ENCODE assay signal across 17 cellular contexts in genomic region chr14:96961895-96962294, GRCh38.
DNase-seq lines count a peak whose midpoint lies in the region; ATAC-seq, FAIRE-seq and TF ChIP-seq lines count a peak whose summit lies in the region.
"Had no signal": no experiment of that assay in that cellular context is flagged by ENCODE, and none has a peak within 500 bp of the region (broad histone marks: within the 10 kb centered on the region; RNA-seq: fewer than 3 reads in every experiment).

No MANE protein-coding gene starts in this region.

- H3K79me2 ChIP-seq in H1 (ENCODE audit: control insufficient read depth in 1 of 2, insufficient read depth in 2 of 2, low read length in 2 of 2) = no peaks in the 10 kb centered on the region
- H3K79me2 ChIP-seq: parathyroid adenoma had no signal

- no peak for FAIRE-seq in H1 (lab: Jason Lieb, UNC)
- FAIRE-seq: HTR-8/SVneo had no signal

- no peaks in the 10 kb centered on the region for H4K20me1 ChIP-seq in H1 (replicated peaks in 1 of 2; ENCODE audit: control insufficient read depth in 1 of 2, insufficient read depth in 2 of 2, low read length in 2 of 2)

- H3K27ac Mint-ChIP-seq in stimulated activated naive CD8-positive, alpha-beta T cell treated with anti-CD3 and anti-CD28 coated beads, Interleukin-15, Interleukin-2, amounts not matched to agents 100 ng/mL and 50 ng/mL, for 24 hours = peak overlapping the region; percentile 67
- peak overlapping the region in 1 of 2 donors; percentile 77 for H3K27ac Mint-ChIP-seq in stimulated activated naive CD8-positive, alpha-beta T cell treated with anti-CD3 and anti-CD28 coated beads, Interleukin-15, amount 100 ng/mL, for 72 hours
- peak overlapping the region; percentile 99 to 100 for H3K27ac Mint-ChIP-seq in T-cell

- no peak overlapping the region for H3K18ac ChIP-seq in H1 (ENCODE audit: extremely low read depth, low read length)

- H3K23ac ChIP-seq in H1 (ENCODE audit: insufficient read length) = no peak overlapping the region

- H3K27ac ChIP-seq in H1 (ENCODE audit: low read depth, low read length) (no peak overlapping the region), upper lobe of left lung (peak overlapping the region in 3 of 4 donors; percentile 23 to 66 (median 42)), psoas muscle (no peak overlapping the region)
- H3K27ac ChIP-seq: parathyroid adenoma, suprapubic skin had no signal

- CTCF ChIA-PET in T-cell (lab: Charles Lee) (no interaction called here), H1 (lab: Charles Lee; ENCODE audit: partially characterized antibody) (interaction anchor here (1.4 to 1.5 kb wide), 2 partner anchors 14 to 18 kb away, joined by 3 to 4 read pairs; no protein-coding TSS in a partner anchor)

- no peaks in the 10 kb centered on the region for H3K27me3 Mint-ChIP-seq in stimulated activated naive CD8-positive, alpha-beta T cell treated with anti-CD3 and anti-CD28 coated beads, Interleukin-15, Interleukin-2, amounts not matched to agents 100 ng/mL and 50 ng/mL, for 24 hours
- H3K27me3 Mint-ChIP-seq in stimulated activated naive CD8-positive, alpha-beta T cell treated with anti-CD3 and anti-CD28 coated beads, Interleukin-15, amount 100 ng/mL, for 72 hours = no peaks in the 10 kb centered on the region
- no peaks in the 10 kb centered on the region for H3K27me3 Mint-ChIP-seq in T-cell

- H3K27me3 ChIP-seq in H1 (replicated peaks in 1 of 4; ENCODE audit: control insufficient read depth in 3 of 4, extremely low read depth in 1 of 4, insufficient read depth in 3 of 4, low read length in 3 of 4) (no peaks in the 10 kb centered on the region), upper lobe of left lung (no peaks in the 10 kb centered on the region), psoas muscle (ENCODE audit: insufficient read depth in 3 of 3, low read length in 2 of 3) (peaks cover 0 to 3% (median 0%) of the 10 kb centered on the region in 3 donors)
- H3K27me3 ChIP-seq: esophagus squamous epithelium, suprapubic skin had no signal

- H2BK20ac ChIP-seq in H1 (ENCODE audit: low read length) = no peak overlapping the region

- POLR2A ChIA-PET in T-cell (lab: Charles Lee) (interaction anchor here in 1 of 2 donors (0.7 kb wide), 1 partner anchor 13 kb away, joined by 3 read pairs; no protein-coding TSS in a partner anchor), H1 (lab: Charles Lee; ENCODE audit: partially characterized antibody) (no interaction called here)

- H3K4me3 ChIP-seq in H1 (ENCODE audit: extremely low read depth in 1 of 4, insufficient read depth in 2 of 4, low read depth in 3 of 4, low read length in 4 of 4) = no peak overlapping the region
- no peak overlapping the region for H3K4me3 ChIP-seq in upper lobe of left lung
- no peak overlapping the region for H3K4me3 ChIP-seq in psoas muscle
- H3K4me3 ChIP-seq: esophagus squamous epithelium, suprapubic skin had no signal

- no peak overlapping the region for H3K4ac ChIP-seq in H1 (replicated peaks; ENCODE audit: insufficient read length, low read depth, low read length)

- no peak overlapping the region for H3K14ac ChIP-seq in H1 (ENCODE audit: insufficient read length)

- WGBS in H1 (ENCODE audit: extremely low coverage in 1 of 2, insufficient coverage in 1 of 2, insufficient read length in 1 of 2, insufficient replicate concordance in 2 of 2, low coverage in 1 of 2, low lambda C conversion rate in 2 of 2, missing lambda C conversion rate in 1 of 2), 2 experiments = 47% methylated on average over 2 of the region's 2 CpGs; no CpG with 5 or more reads in 1 of the 2 experiments
- WGBS in upper lobe of left lung, 2 donors = 50% methylated on average over 2 of the region's 2 CpGs
- WGBS in psoas muscle, 3 donors = 48 to 74% (median 48%) methylated on average over 2 of the region's 2 CpGs

- peak overlapping the region; percentile 12 for H3K4me3 Mint-ChIP-seq in stimulated activated naive CD8-positive, alpha-beta T cell treated with anti-CD3 and anti-CD28 coated beads, Interleukin-15, Interleukin-2, amounts not matched to agents 100 ng/mL and 50 ng/mL, for 24 hours
- H3K4me3 Mint-ChIP-seq in stimulated activated naive CD8-positive, alpha-beta T cell treated with anti-CD3 and anti-CD28 coated beads, Interleukin-15, amount 100 ng/mL, for 72 hours = no peak overlapping the region
- peak overlapping the region; percentile 17 to 71 (median 61) for H3K4me3 Mint-ChIP-seq in T-cell

- no peaks in the 10 kb centered on the region for H3K36me3 ChIP-seq in H1 (ENCODE audit: control insufficient read depth in 2 of 4, insufficient read depth in 4 of 4, low read length in 3 of 4)
- H3K36me3 ChIP-seq in upper lobe of left lung = no peaks in the 10 kb centered on the region
- no peaks in the 10 kb centered on the region for H3K36me3 ChIP-seq in psoas muscle (ENCODE audit: insufficient read depth in 1 of 2, low read depth in 1 of 2)
- H3K36me3 ChIP-seq: esophagus squamous epithelium, suprapubic skin had no signal

- intact Hi-C loops in psoas muscle (cut with DNase I) = no loop called here

- H2BK15ac ChIP-seq in H1 (ENCODE audit: low read length) = no peak overlapping the region

- no peak for DNase-seq in stimulated activated naive CD8-positive, alpha-beta T cell treated with anti-CD3 and anti-CD28 coated beads, Interleukin-15, amount 100 ng/mL, for 72 hours
- DNase-seq in T-cell (no peak), H1 (ENCODE audit: low read depth in 1 of 2, low spot score in 2 of 2) (no peak), upper lobe of left lung (no peak), SKM-1 (lab: John Stamatoyannopoulos, UW; ENCODE audit: unreplicated experiment) (no peak), psoas muscle (no peak), C1 segment of cervical spinal cord (lab: John Stamatoyannopoulos, UW) (no peak)
- DNase-seq: DMS 273 treated with DMSO at 0.1 percent for 48 hours, esophagus squamous epithelium, glutamatergic neuron, NCI-H1436, NCI-H2171, PC-3 had no signal

- no peak overlapping the region for H2AK5ac ChIP-seq in H1 (ENCODE audit: low read depth, low read length)

- TF ChIP-seq POLR2A in H1 (IDR thresholded peaks at IDR 0.05; ENCODE audit: control extremely low read depth in 1 of 2, low read depth in 2 of 2, low read length in 2 of 2) (no peak), upper lobe of left lung (IDR thresholded peaks at IDR 0.05) (no peak)

- peaks cover 0 to 2% of the 10 kb centered on the region in 2 experiments; a peak in 1 of 4 replicates for H3K9me3 ChIP-seq in H1 (ENCODE audit: insufficient read depth in 2 of 2, low read depth in 1 of 2, low read length in 1 of 2)
- H3K9me3 ChIP-seq in upper lobe of left lung = peaks cover 0 to 6% (median 3%) of the 10 kb centered on the region in 4 donors
- H3K9me3 ChIP-seq in psoas muscle = peaks cover 4% of the 10 kb centered on the region
- H3K9me3 ChIP-seq: esophagus squamous epithelium, suprapubic skin had no signal

- H3K9ac ChIP-seq in H1 (replicated peaks in 1 of 4; ENCODE audit: extremely low read depth in 1 of 4, low read depth in 3 of 4, low read length in 3 of 4) = no peak overlapping the region
- H3K9ac ChIP-seq: parathyroid adenoma had no signal

- no peak for ATAC-seq in stimulated activated naive CD8-positive, alpha-beta T cell treated with anti-CD3 and anti-CD28 coated beads, Interleukin-15, amount 100 ng/mL, for 72 hours
- ATAC-seq in T-cell (replicated peaks in 1 of 4) (peak in 2 of 4 experiments; percentile 11 to 14), upper lobe of left lung (ENCODE audit: low FRiP score in 2 of 2) (no peak), psoas muscle (no peak)
- ATAC-seq: PC-3 had no signal

- H3K4me1 ChIP-seq in H1 (replicated peaks in 1 of 4; ENCODE audit: control insufficient read depth in 3 of 4, insufficient read depth in 4 of 4, low read length in 3 of 4) (peaks cover 0 to 9% (median 2%) of the 10 kb centered on the region in 4 experiments; a peak in 4 of 7 replicates), upper lobe of left lung (peaks cover 0 to 5% (median 0%) of the 10 kb centered on the region in 4 donors), psoas muscle (no peaks in the 10 kb centered on the region)
- H3K4me1 ChIP-seq: esophagus squamous epithelium, parathyroid adenoma, suprapubic skin had no signal

- no peak overlapping the region for H2BK120ac ChIP-seq in H1 (replicated peaks; ENCODE audit: low read depth, low read length)

- TF ChIP-seq EP300 in H1 (IDR thresholded peaks at IDR 0.05; ENCODE audit: borderline replicate concordance in 1 of 2, low read depth in 2 of 2, low read length in 2 of 2) (no peak), upper lobe of left lung (IDR thresholded peaks at IDR 0.05) (no peak)

- no peaks in the 10 kb centered on the region for H3K23me2 ChIP-seq in H1 (ENCODE audit: low read depth, low read length)

- no peak overlapping the region for H4K8ac ChIP-seq in H1 (ENCODE audit: extremely low read depth, insufficient read depth, low read length)

- H3K4me1 Mint-ChIP-seq in stimulated activated naive CD8-positive, alpha-beta T cell treated with anti-CD3 and anti-CD28 coated beads, Interleukin-15, Interleukin-2, amounts not matched to agents 100 ng/mL and 50 ng/mL, for 24 hours (ENCODE audit: low read depth) = peaks cover 47% of the 10 kb centered on the region
- H3K4me1 Mint-ChIP-seq in stimulated activated naive CD8-positive, alpha-beta T cell treated with anti-CD3 and anti-CD28 coated beads, Interleukin-15, amount 100 ng/mL, for 72 hours = peaks cover 43% of the 10 kb centered on the region
- peaks cover 51 to 62% (median 59%) of the 10 kb centered on the region in 3 donors for H3K4me1 Mint-ChIP-seq in T-cell

- H4K91ac ChIP-seq in H1 (replicated peaks; ENCODE audit: insufficient read length, low read length) = peak overlapping the region; percentile 20

- no peak overlapping the region for H2BK5ac ChIP-seq in H1 (ENCODE audit: low read depth, low read length)

- H3K4me2 ChIP-seq in H1 (ENCODE audit: insufficient read depth in 1 of 2, low read depth in 2 of 2, low read length in 2 of 2) = no peak overlapping the region

- no peak for TF ChIP-seq RAD21 in H1 (IDR thresholded peaks at IDR 0.05 in 1 of 2, conservative IDR thresholded peaks at IDR 0.05 in 1 of 2; ENCODE audit: low read depth in 2 of 2, low read length in 2 of 2)

- H2AFZ ChIP-seq in H1 (ENCODE audit: low read length) = no peak overlapping the region
- H2AFZ ChIP-seq: parathyroid adenoma had no signal

- H2BK12ac ChIP-seq in H1 (ENCODE audit: low read depth, low read length) = no peak overlapping the region

- H4K5ac ChIP-seq in H1 (ENCODE audit: insufficient read length, low read depth, low read length) = no peak overlapping the region

- H3K79me1 ChIP-seq in H1 (ENCODE audit: low read depth, low read length) = no peaks in the 10 kb centered on the region

- TF ChIP-seq CTCF in H1 (IDR thresholded peaks at IDR 0.05; ENCODE audit: control extremely low read depth in 1 of 3, insufficient read depth in 1 of 3, low read depth in 1 of 3, low read length in 3 of 3) = no peak
- TF ChIP-seq CTCF in upper lobe of left lung (IDR thresholded peaks at IDR 0.05) = no peak
- TF ChIP-seq CTCF in psoas muscle (IDR thresholded peaks at IDR 0.05) = no peak

- H3K9me3 Mint-ChIP-seq in stimulated activated naive CD8-positive, alpha-beta T cell treated with anti-CD3 and anti-CD28 coated beads, Interleukin-15, Interleukin-2, amounts not matched to agents 100 ng/mL and 50 ng/mL, for 24 hours = peaks cover 12% of the 10 kb centered on the region
- peaks cover 10 to 40% of the 10 kb centered on the region in 2 donors for H3K9me3 Mint-ChIP-seq in stimulated activated naive CD8-positive, alpha-beta T cell treated with anti-CD3 and anti-CD28 coated beads, Interleukin-15, amount 100 ng/mL, for 72 hours
- H3K9me3 Mint-ChIP-seq in T-cell = peaks cover 9 to 14% (median 10%) of the 10 kb centered on the region in 3 donors

- H3K56ac ChIP-seq in H1 (replicated peaks; ENCODE audit: insufficient read length, low read depth, low read length) = no peak overlapping the region

- H3K36me3 Mint-ChIP-seq in stimulated activated naive CD8-positive, alpha-beta T cell treated with anti-CD3 and anti-CD28 coated beads, Interleukin-15, Interleukin-2, amounts not matched to agents 100 ng/mL and 50 ng/mL, for 24 hours (ENCODE audit: low read depth) = peaks cover 10% of the 10 kb centered on the region
- H3K36me3 Mint-ChIP-seq in T-cell = peaks cover 22% of the 10 kb centered on the region

Comparison
In these comparisons a context has a peak if more than half of its experiments do, and no peak if none do; other contexts are left out.
1. H3K4me3 Mint-ChIP-seq: peak in stimulated activated naive CD8-positive, alpha-beta T cell treated with anti-CD3 and anti-CD28 coated beads, Interleukin-15, Interleukin-2, amounts not matched to agents 100 ng/mL and 50 ng/mL, for 24 hours (single experiment) and T-cell (3 of 3); none in stimulated activated naive CD8-positive, alpha-beta T cell treated with anti-CD3 and anti-CD28 coated beads, Interleukin-15, amount 100 ng/mL, for 72 hours (0 of 2).
2. H3K27ac ChIP-seq: peak in upper lobe of left lung (3 of 4); none in H1 (single experiment) and psoas muscle (single experiment).